Comparison of ENCODE assay signal across 15 cellular contexts in genomic region chr1:228336308-228337030, GRCh38.
DNase-seq lines count a peak whose midpoint lies in the region; ATAC-seq and TF ChIP-seq lines count a peak whose summit lies in the region.
"Had no signal": no experiment of that assay in that cellular context is flagged by ENCODE, and none has a peak within 500 bp of the region (broad histone marks: within the 10 kb centered on the region; RNA-seq: fewer than 3 reads in every experiment).

No MANE protein-coding gene starts in this region.

- intact Hi-C loops in PC-3 (cut with micrococcal nuclease) = no loop called here
- intact Hi-C loops in sciatic nerve (cut with DNase I) = no loop called here

- H3K4me2 ChIP-seq in PC-3 (ENCODE audit: low read length) (no peak overlapping the region), mesenchymal stem cell (ENCODE audit: low read length, poor library complexity, severe bottlenecking) (no peak overlapping the region)

- H3K4ac ChIP-seq in mesenchymal stem cell (ENCODE audit: low read depth in 1 of 2, low read length in 2 of 2) = no peak overlapping the region

- no peaks in the 10 kb centered on the region for H3K4me1 ChIP-seq in PC-3 (ENCODE audit: insufficient read depth, low read length)
- H3K4me1 ChIP-seq in mesenchymal stem cell (ENCODE audit: control insufficient read depth, insufficient read depth, low read depth, low read length) = peaks cover 4% of the 10 kb centered on the region
- H3K4me1 ChIP-seq: parathyroid adenoma had no signal

- peak; percentile 30 for ATAC-seq in PC-3
- no peak for ATAC-seq in sciatic nerve

- H2AFZ ChIP-seq in PC-3 (ENCODE audit: low read length) = no peak overlapping the region
- no peak overlapping the region for H2AFZ ChIP-seq in mesenchymal stem cell (ENCODE audit: low read depth, low read length)
- H2AFZ ChIP-seq: parathyroid adenoma had no signal

- no peak for TF ChIP-seq CTCF in PC-3 (conservative IDR thresholded peaks at IDR 0.05; ENCODE audit: low read depth, low read length)

- H3K27me3 ChIP-seq in PC-3 (ENCODE audit: low read length) (no peaks in the 10 kb centered on the region), mesenchymal stem cell (ENCODE audit: control insufficient read depth in 1 of 2, insufficient read depth in 1 of 2, low read length in 2 of 2) (peaks cover 0 to 5% of the 10 kb centered on the region in 2 experiments)

- H3K27ac ChIP-seq in PC-3 (ENCODE audit: low read length) (no peak overlapping the region), mesenchymal stem cell (ENCODE audit: low read length, poor library complexity, severe bottlenecking) (no peak overlapping the region)
- H3K27ac ChIP-seq: parathyroid adenoma had no signal

- peak; percentile 65 for DNase-seq in G401 (ENCODE audit: low spot score)
- no peak for DNase-seq in PC-3
- DNase-seq in islet precursor cell = peak; percentile 56
- peak; percentile 49 for DNase-seq in sciatic nerve (ENCODE audit: low spot score)
- DNase-seq in NCI-H748 (lab: John Stamatoyannopoulos, UW; ENCODE audit: unreplicated experiment) = no peak
- no peak for DNase-seq in inferior parietal cortex (ENCODE audit: extremely low spot score)
- no peak for DNase-seq in mesenchymal stem cell
- DNase-seq: activated CD4-positive, alpha-beta T cell treated with anti-CD3 and anti-CD28 coated beads, Interleukin-2, amount 10 ng/mL, durations not matched to agents 7 days and 5 days; HFFc6; mesendoderm; NCI-H2029; NCI-H774; SHP77; T1000 had no signal

- no peaks in the 10 kb centered on the region for H4K20me1 ChIP-seq in PC-3 (ENCODE audit: low read length)

- no peaks in the 10 kb centered on the region for H3K79me1 ChIP-seq in mesenchymal stem cell (replicated peaks; ENCODE audit: low read length, poor library complexity, severe bottlenecking)

- no peaks in the 10 kb centered on the region for H3F3A ChIP-seq in PC-3 (ENCODE audit: low read length, unreplicated experiment)

- no peak overlapping the region for H3K9ac ChIP-seq in PC-3 (ENCODE audit: low read length)
- H3K9ac ChIP-seq in mesenchymal stem cell (ENCODE audit: low read length) = no peak overlapping the region
- H3K9ac ChIP-seq: parathyroid adenoma had no signal

- H4K91ac ChIP-seq in mesenchymal stem cell (ENCODE audit: low read length) = no peak overlapping the region

- 87% methylated on average over 18 of the region's 18 CpGs for WGBS in mesenchymal stem cell

- H3K4me3 ChIP-seq in PC-3 (ENCODE audit: low read length) (no peak overlapping the region), mesenchymal stem cell (ENCODE audit: insufficient read depth in 1 of 2, low read depth in 1 of 2, low read length in 2 of 2) (no peak overlapping the region)

- H2BK12ac ChIP-seq in mesenchymal stem cell (ENCODE audit: low read length in 2 of 2) = no peak overlapping the region

- H2BK5ac ChIP-seq in mesenchymal stem cell (ENCODE audit: low read depth, low read length, poor library complexity, severe bottlenecking) = no peak overlapping the region

- no peaks in the 10 kb centered on the region for H3K36me3 ChIP-seq in PC-3 (ENCODE audit: low read depth, low read length)
- H3K36me3 ChIP-seq in mesenchymal stem cell (ENCODE audit: control insufficient read depth in 1 of 2, insufficient read depth in 2 of 2, low read depth in 1 of 2, low read length in 2 of 2) = peaks cover 0 to 38% of the 10 kb centered on the region in 2 experiments

- H3K79me2 ChIP-seq in PC-3 (ENCODE audit: low read length) = no peaks in the 10 kb centered on the region
- H3K79me2 ChIP-seq: parathyroid adenoma had no signal

- no peak overlapping the region for H3K18ac ChIP-seq in mesenchymal stem cell (ENCODE audit: low read depth in 1 of 2, low read length in 2 of 2)

- H3K9me2 ChIP-seq in PC-3 (replicated peaks; ENCODE audit: low read length) = no peaks in the 10 kb centered on the region

- no peak overlapping the region for H2BK15ac ChIP-seq in mesenchymal stem cell (ENCODE audit: low read depth, poor library complexity, severe bottlenecking)

- no peak overlapping the region for H2BK120ac ChIP-seq in mesenchymal stem cell (ENCODE audit: low read depth, low read length)

- H3K9me3 ChIP-seq in PC-3 (ENCODE audit: low read length) (no peaks in the 10 kb centered on the region), mesenchymal stem cell (ENCODE audit: control insufficient read depth, low read length) (no peaks in the 10 kb centered on the region)

- in situ Hi-C loops in G401 (cut with HindIII; ENCODE audit: low sequenced_read_pairs) = no loop called here

- CTCF ChIA-PET in PC-3 (lab: Charles Lee) = no interaction called here

- H4K8ac ChIP-seq in mesenchymal stem cell (ENCODE audit: low read length) = no peak overlapping the region

- H2AK5ac ChIP-seq in mesenchymal stem cell (ENCODE audit: low read length, severe bottlenecking) = no peak overlapping the region

- H3K14ac ChIP-seq in mesenchymal stem cell (ENCODE audit: low read length in 2 of 2) = peak overlapping the region in 1 of 2 experiments; percentile 63

- no peak overlapping the region for H3K23ac ChIP-seq in mesenchymal stem cell (ENCODE audit: low read length in 2 of 2)

- no TSS peak for BruUV-seq in PC-3 (replicated peaks; lab: Mats Ljungman, UMichigan)

- POLR2A ChIA-PET in PC-3 (lab: Charles Lee; ENCODE audit: unreplicated experiment) = no interaction called here

Comparison
In these comparisons a context has a peak if more than half of its experiments do, and no peak if none do; other contexts are left out.
1. DNase-seq: peak in G401 (single experiment), islet precursor cell (single experiment) and sciatic nerve (single experiment); none in PC-3 (single experiment), NCI-H748 (single experiment), inferior parietal cortex (single experiment) and mesenchymal stem cell (single experiment).